In genomic region chr6:40599580-40599979, GRCh38 we compare ENCODE assay signal across 20 cellular contexts. TPM values are rescaled to one million over a fixed set of nuclear protein-coding genes. Genes with fewer than 3 reads are reported as not detected.
A peak's percentile ranks its signal among the peaks of the same experiment; 100 is the strongest.
DNase-seq lines count a peak whose midpoint lies in the region; ATAC-seq and TF ChIP-seq lines count a peak whose summit lies in the region.
"Had no signal": no experiment of that assay in that cellular context is flagged by ENCODE, and none has a peak within 500 bp of the region (broad histone marks: within the 10 kb centered on the region; RNA-seq: fewer than 3 reads in every experiment).

No MANE protein-coding gene starts in this region.

- no peak overlapping the region for H3K56ac ChIP-seq in H9 (ENCODE audit: insufficient read length, low read depth, low read length)

- no peak overlapping the region for H2BK5ac ChIP-seq in H9 (ENCODE audit: insufficient read length, low read length)

- TF ChIP-seq CTCF in H9 (conservative IDR thresholded peaks at IDR 0.05), result no peak
- TF ChIP-seq CTCF in body of pancreas (IDR thresholded peaks at IDR 0.05), result no peak

- H4K20me1 ChIP-seq in H9 (ENCODE audit: control insufficient read depth, insufficient read depth, insufficient read length), result no peaks in the 10 kb centered on the region

- intact Hi-C loops in body of pancreas (cut with DNase I), result no loop called here

- H2BK120ac ChIP-seq in H9 (ENCODE audit: low read depth, low read length, poor library complexity, severe bottlenecking), result no peak overlapping the region

- no peak overlapping the region for H3K27ac ChIP-seq in H9 (ENCODE audit: insufficient read length, low read depth, low read length)
- no peak overlapping the region for H3K27ac ChIP-seq in body of pancreas
- H3K27ac ChIP-seq: cardiac muscle cell, Peyer's patch had no signal

- H2BK20ac ChIP-seq in H9 (ENCODE audit: low read depth, low read length, poor library complexity, severe bottlenecking), result no peak overlapping the region

- H3K4me3 ChIP-seq in body of pancreas (no peak overlapping the region), HAP-1 (no peak overlapping the region)
- H3K4me3 ChIP-seq: cardiac muscle cell, Peyer's patch had no signal

- no peak overlapping the region for H2AK5ac ChIP-seq in H9 (ENCODE audit: insufficient read length, low read length)

- H3K79me1 ChIP-seq in H9 (ENCODE audit: insufficient read depth, low read depth, low read length, poor library complexity, severe bottlenecking), result no peaks in the 10 kb centered on the region

- H3K9ac ChIP-seq in H9 (ENCODE audit: extremely low read depth, insufficient read length, low read length), result no peak overlapping the region

- no peak overlapping the region for H4K8ac ChIP-seq in H9 (replicated peaks; ENCODE audit: insufficient read length, low read depth, low read length)

- H3K36me3 ChIP-seq in body of pancreas (replicated peaks in 1 of 2; ENCODE audit: insufficient read depth in 1 of 2, low read depth in 2 of 2) (no peaks in the 10 kb centered on the region), HAP-1 (replicated peaks) (no peaks in the 10 kb centered on the region)
- H3K36me3 ChIP-seq: BE2C, cardiac muscle cell, Peyer's patch had no signal

- no peaks in the 10 kb centered on the region for H3K27me3 ChIP-seq in H9 (ENCODE audit: insufficient read depth, low read length)
- no peaks in the 10 kb centered on the region for H3K27me3 ChIP-seq in body of pancreas
- H3K27me3 ChIP-seq in HAP-1 (ENCODE audit: low read depth), result no peaks in the 10 kb centered on the region
- H3K27me3 ChIP-seq: BE2C, Peyer's patch had no signal

- H3K27me3 Mint-ChIP-seq in H9 (ENCODE audit: low read depth), result peaks cover 15% of the 10 kb centered on the region
- H3K27me3 Mint-ChIP-seq in effector memory CD8-positive, alpha-beta T cell, result peaks cover 35 to 46% of the 10 kb centered on the region in 2 donors

- H3K23ac ChIP-seq in H9 (ENCODE audit: insufficient read length, low read depth, low read length), result no peak overlapping the region

- H3K27ac Mint-ChIP-seq in H9, result no peak overlapping the region
- no peak overlapping the region for H3K27ac Mint-ChIP-seq in effector memory CD8-positive, alpha-beta T cell

- no peaks in the 10 kb centered on the region for H3K9me3 ChIP-seq in H9 (ENCODE audit: control insufficient read depth, low read depth, low read length)
- no peaks in the 10 kb centered on the region for H3K9me3 ChIP-seq in body of pancreas
- H3K9me3 ChIP-seq in HAP-1, result no peaks in the 10 kb centered on the region
- H3K9me3 ChIP-seq: BE2C, Peyer's patch had no signal

- no peaks in the 10 kb centered on the region for H3K36me3 Mint-ChIP-seq in H9 (ENCODE audit: insufficient read depth in 1 of 3, low read depth in 3 of 3)
- no peaks in the 10 kb centered on the region for H3K36me3 Mint-ChIP-seq in effector memory CD8-positive, alpha-beta T cell (ENCODE audit: insufficient read depth)

- no peak overlapping the region for H3K4me3 Mint-ChIP-seq in H9
- H3K4me3 Mint-ChIP-seq in effector memory CD8-positive, alpha-beta T cell, result no peak overlapping the region

- no peaks in the 10 kb centered on the region for H3K79me2 ChIP-seq in H9 (ENCODE audit: insufficient read depth, low read length)

- no peaks in the 10 kb centered on the region; the same call in 1 of the 2 replicates for H3K4me1 ChIP-seq in H9 (ENCODE audit: insufficient read depth, low read length)
- no peaks in the 10 kb centered on the region for H3K4me1 ChIP-seq in body of pancreas
- no peaks in the 10 kb centered on the region for H3K4me1 ChIP-seq in HAP-1
- H3K4me1 ChIP-seq: Peyer's patch had no signal

- H2BK12ac ChIP-seq in H9 (ENCODE audit: insufficient read length, low read depth, low read length), result no peak overlapping the region

- no peak overlapping the region for H3K4ac ChIP-seq in H9 (ENCODE audit: low read depth, low read length)

- no CpG with 5 or more reads among the region's 26 CpGs for WGBS in H9 (ENCODE audit: extremely low coverage, insufficient read length, low lambda C conversion rate)
- 7 to 10% methylated on average over 6 to 26 of the region's 26 CpGs for WGBS in body of pancreas, 2 donors

- DNase-seq in H9 (peak; percentile 65), body of pancreas (peak; percentile 29 to 61 (median 34)), kidney tubule cell (ENCODE audit: low spot score) (peak; percentile 22), renal cortical epithelial cell (ENCODE audit: low read depth) (peak; percentile 2), NCI-H226 (no peak), HAP-1 (ENCODE audit: low spot score in 2 of 2) (no peak)
- no peak for DNase-seq in effector memory CD8-positive, alpha-beta T cell
- DNase-seq: activated CD4-positive, CD25-positive, alpha-beta regulatory T cell treated with anti-CD3 and anti-CD28 coated beads, Interleukin-2, amount 50 U/mL, for 72 hours; BE2C; Calu3; NCI-H1436 treated with DMSO at 0.1 percent for 48 hours; Peyer's patch; stimulated activated CD4-positive, alpha-beta T cell treated with anti-CD3 and anti-CD28 coated beads, Interleukin-4, amount 100 ng/mL, for 4 hours had no signal

- H4K91ac ChIP-seq in H9 (ENCODE audit: insufficient read length, low read depth, low read length), result no peak overlapping the region

- H2AFZ ChIP-seq in H9 (ENCODE audit: low read length), result no peak overlapping the region

- H3K4me2 ChIP-seq in H9 (ENCODE audit: insufficient read depth, insufficient read length, low read length), result no peak overlapping the region

- peak; percentile 68 for ATAC-seq in body of pancreas
- no peak for ATAC-seq in effector memory CD8-positive, alpha-beta T cell (replicated peaks)

- no peaks in the 10 kb centered on the region for H3K23me2 ChIP-seq in H9 (ENCODE audit: insufficient read length, low read depth, low read length, poor library complexity, severe bottlenecking)

- no peak for TF ChIP-seq POLR2A in body of pancreas (IDR thresholded peaks at IDR 0.05)

- no peak overlapping the region for H2BK15ac ChIP-seq in H9 (ENCODE audit: low read depth, low read length)

- H3K9me3 Mint-ChIP-seq in H9, result no peaks in the 10 kb centered on the region
- H3K9me3 Mint-ChIP-seq in effector memory CD8-positive, alpha-beta T cell, result no peaks in the 10 kb centered on the region

- in situ Hi-C loops in HAP-1 (cut with MboI; ENCODE audit: low sequenced_read_pairs), result no loop called here

- no peak overlapping the region for H3K18ac ChIP-seq in H9 (ENCODE audit: insufficient read length, low read depth, low read length)

- peaks cover 0 to 4% of the 10 kb centered on the region in 2 experiments; a peak in 1 of 4 replicates for H3K4me1 Mint-ChIP-seq in H9
- peaks cover 0 to 4% of the 10 kb centered on the region in 2 donors for H3K4me1 Mint-ChIP-seq in effector memory CD8-positive, alpha-beta T cell (ENCODE audit: low read depth in 2 of 2)

- H4K5ac ChIP-seq in H9 (ENCODE audit: insufficient read length, low read depth, low read length), result no peak overlapping the region

- no peak overlapping the region for H3T11ph ChIP-seq in H9 (ENCODE audit: low read length)

- H3K14ac ChIP-seq in H9 (ENCODE audit: insufficient read depth, low read length), result no peak overlapping the region

RNA-seq across cellular contexts. Expression of gene LRFN2, which starts 12.4 kb away (rescaled TPM):
- total RNA-seq in H9 (2021) (0.11 and 0.13 TPM in 2 replicates), body of pancreas (under 1 TPM in 1 of 2 donors, not detected in 1; 0.33 TPM), renal cortical epithelial cell (not detected in 2 replicates)
- total RNA-seq: Calu3, fibroblast of lung, G401, HT1080, kidney epithelial cell, osteocyte, subcutaneous adipose tissue had no signal

Comparison
In these comparisons a context has a peak if more than half of its experiments do, and no peak if none do; other contexts are left out.
1. DNase-seq: peak in H9 (single experiment), body of pancreas (4 of 4), kidney tubule cell (single experiment) and renal cortical epithelial cell (single experiment); none in NCI-H226 (single experiment), HAP-1 (0 of 2) and effector memory CD8-positive, alpha-beta T cell (0 of 3).